ENCODE assay signal across 20 cellular contexts in the genomic region with DNA sequence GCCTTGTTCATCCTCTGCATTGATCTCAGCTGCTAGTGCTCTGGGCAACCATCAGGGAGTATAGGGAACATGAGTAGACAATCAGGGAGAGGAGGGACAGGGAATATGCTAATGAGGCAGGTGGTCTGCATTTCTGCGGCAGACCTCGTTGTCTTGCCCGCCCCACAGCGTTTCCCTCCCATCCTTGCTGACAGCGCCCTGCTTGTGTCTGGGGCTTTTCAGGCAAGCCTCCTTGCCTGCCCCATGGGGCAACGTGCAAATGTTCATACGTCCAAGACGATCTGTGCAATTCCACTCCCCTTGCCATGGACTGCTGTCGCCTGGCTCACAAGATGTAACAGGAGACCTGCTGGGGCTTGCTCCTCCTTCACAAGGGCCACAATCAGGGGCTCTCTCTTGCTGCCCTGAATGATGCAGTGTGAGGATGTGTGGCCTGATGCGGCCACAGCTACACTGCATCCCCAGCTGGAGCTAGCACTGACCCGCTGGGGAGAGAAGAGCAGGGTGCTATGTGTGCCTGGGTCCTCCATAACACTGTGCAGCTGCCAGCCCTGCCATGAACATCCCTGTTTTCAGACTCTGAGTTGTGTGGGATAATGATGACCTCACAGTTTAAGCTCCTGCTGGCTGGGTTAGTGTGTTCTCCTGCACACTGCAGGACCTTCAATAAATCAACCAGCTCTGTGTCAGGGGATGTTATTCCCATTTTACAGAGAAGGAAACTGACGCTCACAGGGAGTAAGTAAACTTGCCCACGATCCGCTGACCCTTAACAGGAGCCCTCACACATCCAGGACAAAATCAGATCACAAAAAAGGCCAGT.
A peak's percentile ranks its signal among the peaks of the same experiment; 100 is the strongest.
DNase-seq lines count a peak whose midpoint lies in the region; ATAC-seq and TF ChIP-seq lines count a peak whose summit lies in the region.
"Had no signal": no experiment of that assay in that cellular context is flagged by ENCODE, and none has a peak within 500 bp of the region (broad histone marks: within the 10 kb centered on the region; RNA-seq: fewer than 3 reads in every experiment).

No MANE protein-coding gene starts in this region.

- no peak overlapping the region for H3K27ac ChIP-seq in right atrium auricular region
- H3K27ac ChIP-seq in thyroid gland: no peak overlapping the region
- H3K27ac ChIP-seq: BLaER1 treated with 17β-estradiol and CSF1 and Interleukin-3, amounts not matched to agents 10 nM and 100 nM had no signal

- CTCF ChIA-PET in WTC11 (lab: Charles Lee): no interaction called here

- ATAC-seq in left cardiac atrium (no peak), WTC11 (peak; percentile 61), GM21390 (IDR thresholded peaks at IDR 0.05; ENCODE audit: unreplicated experiment) (no peak)
- ATAC-seq: CD8-positive, alpha-beta T cell; GM12878 had no signal

- H3K4me1 ChIP-seq in right atrium auricular region (no peaks in the 10 kb centered on the region), thyroid gland (no peaks in the 10 kb centered on the region)
- H3K4me1 ChIP-seq: BLaER1 treated with 17β-estradiol and CSF1 and Interleukin-3, amounts not matched to agents 10 nM and 100 nM had no signal

- peaks cover 12% of the 10 kb centered on the region; the same call in 1 of the 2 replicates for H3K4me1 Mint-ChIP-seq in WTC11

- no peak overlapping the region for H3K27ac Mint-ChIP-seq in WTC11
- H3K27ac Mint-ChIP-seq: CD8-positive, alpha-beta T cell; HFFc6 had no signal

- H3K27me3 ChIP-seq in right atrium auricular region (no peaks in the 10 kb centered on the region), thyroid gland (no peaks in the 10 kb centered on the region)
- H3K27me3 ChIP-seq: BLaER1 treated with 17β-estradiol and CSF1 and Interleukin-3, amounts not matched to agents 10 nM and 100 nM had no signal

- no peaks in the 10 kb centered on the region for H3K9me3 Mint-ChIP-seq in WTC11
- H3K9me3 Mint-ChIP-seq: HFFc6 had no signal

- H3K9me3 ChIP-seq in right atrium auricular region (no peaks in the 10 kb centered on the region), thyroid gland (no peaks in the 10 kb centered on the region)
- H3K9me3 ChIP-seq: BLaER1 treated with 17β-estradiol and CSF1 and Interleukin-3, amounts not matched to agents 10 nM and 100 nM; SK-N-SH had no signal

- 87 to 92% methylated on average over 14 of the region's 14 CpGs for WGBS in thyroid gland, 2 donors

- no peak overlapping the region for H3K4me3 ChIP-seq in right atrium auricular region
- no peak overlapping the region for H3K4me3 ChIP-seq in thyroid gland (replicated peaks in 1 of 3)
- H3K4me3 ChIP-seq: BLaER1 treated with 17β-estradiol and CSF1 and Interleukin-3, amounts not matched to agents 10 nM and 100 nM; GM12878 had no signal

- no peaks in the 10 kb centered on the region for H3K36me3 Mint-ChIP-seq in WTC11
- H3K36me3 Mint-ChIP-seq: CD8-positive, alpha-beta T cell had no signal

- no peaks in the 10 kb centered on the region for H3K36me3 ChIP-seq in right atrium auricular region
- no peaks in the 10 kb centered on the region for H3K36me3 ChIP-seq in thyroid gland
- H3K36me3 ChIP-seq: BLaER1 treated with 17β-estradiol and CSF1 and Interleukin-3, amounts not matched to agents 10 nM and 100 nM had no signal

- DNase-seq in right atrium auricular region (ENCODE audit: low spot score) (peak; percentile 21), left cardiac atrium (no peak), WTC11 (ENCODE audit: low spot score) (no peak), mucosa of gallbladder (ENCODE audit: low spot score) (peak; percentile 5), thyroid gland (no peak), NCI-H2107 treated with DMSO at 0.1 percent for 48 hours (lab: John Stamatoyannopoulos, UW; ENCODE audit: unreplicated experiment) (no peak)
- DNase-seq: Calu3, GF-D8, HFFc6, KG1, MV-4-11, NCI-H1930, NCI-H510A, NCI-H748 treated with DMSO at 0.1 percent for 48 hours, Right ventricle myocardium superior, SK-N-SH had no signal

- POLR2A ChIA-PET in WTC11 (lab: Charles Lee): interaction anchor here (0.7 kb wide), 1 partner anchor 33 kb away, joined by 3 read pairs; no protein-coding TSS in a partner anchor

- TF ChIP-seq POLR2A in thyroid gland (IDR thresholded peaks at IDR 0.05): no peak

- H3K4me3 Mint-ChIP-seq in WTC11: no peak overlapping the region
- H3K4me3 Mint-ChIP-seq: CD8-positive, alpha-beta T cell; HFFc6 had no signal

- no peaks in the 10 kb centered on the region for H3K27me3 Mint-ChIP-seq in WTC11 (ENCODE audit: low read depth)

- intact Hi-C loops in left cardiac atrium (cut with DNase I) (no loop called here), thyroid gland (cut with DNase I) (no loop called here)

- no peak for TF ChIP-seq CTCF in right atrium auricular region (IDR thresholded peaks at IDR 0.05)
- no peak for TF ChIP-seq CTCF in WTC11 (IDR thresholded peaks at IDR 0.05)
- no peak for TF ChIP-seq CTCF in thyroid gland (IDR thresholded peaks at IDR 0.05)

TF ChIP-seq in WTC11, 78 proteins besides CTCF, POLR2A, EP300 and RAD21:
- TF ChIP-seq NR2C2 (CRISPR knock-in tag; IDR thresholded peaks at IDR 0.05): no peak
- TF ChIP-seq NFYB (CRISPR knock-in tag; conservative IDR thresholded peaks at IDR 0.05; ENCODE audit: low read depth): no peak
- TF ChIP-seq, protein P1, sequence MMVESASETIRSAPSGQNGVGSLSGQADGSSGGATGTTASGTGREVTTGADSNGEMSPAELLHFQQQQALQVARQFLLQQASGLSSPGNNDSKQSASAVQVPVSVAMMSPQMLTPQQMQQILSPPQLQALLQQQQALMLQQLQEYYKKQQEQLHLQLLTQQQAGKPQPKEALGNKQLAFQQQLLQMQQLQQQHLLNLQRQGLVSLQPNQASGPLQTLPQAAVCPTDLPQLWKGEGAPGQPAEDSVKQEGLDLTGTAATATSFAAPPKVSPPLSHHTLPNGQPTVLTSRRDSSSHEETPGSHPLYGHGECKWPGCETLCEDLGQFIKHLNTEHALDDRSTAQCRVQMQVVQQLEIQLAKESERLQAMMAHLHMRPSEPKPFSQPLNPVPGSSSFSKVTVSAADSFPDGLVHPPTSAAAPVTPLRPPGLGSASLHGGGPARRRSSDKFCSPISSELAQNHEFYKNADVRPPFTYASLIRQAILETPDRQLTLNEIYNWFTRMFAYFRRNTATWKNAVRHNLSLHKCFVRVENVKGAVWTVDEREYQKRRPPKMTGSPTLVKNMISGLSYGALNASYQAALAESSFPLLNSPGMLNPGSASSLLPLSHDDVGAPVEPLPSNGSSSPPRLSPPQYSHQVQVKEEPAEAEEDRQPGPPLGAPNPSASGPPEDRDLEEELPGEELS (CRISPR knock-in tag; IDR thresholded peaks at IDR 0.05): no peak

Comparison
In these comparisons a context has a peak if more than half of its experiments do, and no peak if none do; other contexts are left out.
1. DNase-seq: peak in right atrium auricular region (single experiment) and mucosa of gallbladder (single experiment); none in left cardiac atrium (single experiment), WTC11 (single experiment), thyroid gland (0 of 2) and NCI-H2107 treated with DMSO at 0.1 percent for 48 hours (single experiment).